ENCODE assay signal across 14 cellular contexts in the genomic region with DNA sequence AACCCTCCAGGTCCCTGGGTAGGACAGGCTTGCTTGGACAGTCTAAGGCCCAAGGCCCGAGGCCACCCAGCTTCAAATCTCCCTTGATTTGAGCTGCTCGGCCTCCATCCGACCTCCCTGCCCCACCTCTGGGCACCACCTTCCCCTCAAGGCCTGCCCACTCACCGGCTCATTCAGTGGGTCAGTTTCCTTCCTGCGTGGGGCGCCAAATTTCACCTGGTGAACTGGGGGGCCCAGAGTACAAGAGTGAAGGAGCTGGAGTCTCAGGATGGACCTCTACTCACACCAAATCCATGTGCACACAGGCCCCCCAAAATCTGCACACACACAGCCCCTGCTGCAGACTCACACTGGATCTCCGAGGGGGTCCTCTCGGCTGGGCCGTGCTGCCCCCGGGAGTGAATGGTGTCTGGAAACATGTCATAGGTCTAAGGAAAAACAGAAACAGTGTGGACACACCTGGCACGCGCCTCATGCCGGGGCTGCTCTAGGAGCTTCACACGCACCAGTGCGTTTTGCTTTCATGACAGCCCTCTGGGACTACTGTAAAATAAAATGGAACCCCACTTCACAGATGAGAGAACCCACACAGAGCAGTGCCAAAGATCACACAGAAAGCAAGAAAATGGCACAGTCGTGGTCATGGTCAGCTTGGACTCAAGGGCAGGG. TPM values are rescaled to one million over a fixed set of nuclear protein-coding genes. Genes with fewer than 3 reads are reported as not detected.
DNase-seq lines count a peak whose midpoint lies in the region; ATAC-seq and TF ChIP-seq lines count a peak whose summit lies in the region.
"Had no signal": no experiment of that assay in that cellular context is flagged by ENCODE, and none has a peak within 500 bp of the region (broad histone marks: within the 10 kb centered on the region; RNA-seq: fewer than 3 reads in every experiment).

No MANE protein-coding gene starts in this region.

- BruUV-seq in Caco-2 (replicated peaks; lab: Mats Ljungman, UMichigan), result no TSS peak

- H3K27me3 Mint-ChIP-seq in T-cell, result no peaks in the 10 kb centered on the region
- H3K27me3 Mint-ChIP-seq in Caco-2 (ENCODE audit: insufficient read depth, unreplicated experiment), result no peaks in the 10 kb centered on the region

- 0 out of 2 replicates have a peak, but pooled peaks cover 1% of the 10 kb centered on the region for H4K20me1 ChIP-seq in BLaER1

- H3K4me3 ChIP-seq in BLaER1, result peak overlapping the region; percentile 73
- no peak overlapping the region for H3K4me3 ChIP-seq in mucosa of descending colon
- H3K4me3 ChIP-seq in Caco-2 (ENCODE audit: low read depth, low read length), result no peak overlapping the region
- H3K4me3 ChIP-seq: SJSA1, testis had no signal

- ATAC-seq in T-cell (replicated peaks in 1 of 4) (no peak), mucosa of descending colon (no peak), HG02973 (IDR thresholded peaks at IDR 0.05; ENCODE audit: unreplicated experiment) (no peak)

- peak overlapping the region; percentile 75 for H3K9ac ChIP-seq in BLaER1

- H3K27me3 ChIP-seq in BLaER1 (no peaks in the 10 kb centered on the region), Caco-2 (replicated peaks; ENCODE audit: control insufficient read depth, insufficient read depth, low read length) (no peaks in the 10 kb centered on the region)
- H3K27me3 ChIP-seq: SJSA1, testis had no signal

- H3K4me1 ChIP-seq in BLaER1, result peaks cover 91% of the 10 kb centered on the region
- peaks cover 16% of the 10 kb centered on the region for H3K4me1 ChIP-seq in mucosa of descending colon (ENCODE audit: low read depth)
- H3K4me1 ChIP-seq in Caco-2, result peaks cover 14% of the 10 kb centered on the region

- peak overlapping the region; percentile 100 for H3K4me2 ChIP-seq in BLaER1

- CTCF ChIA-PET in T-cell (lab: Charles Lee) (interaction anchor here in 1 of 2 donors (0.5 kb wide), 1 partner anchor 10 kb away, joined by 3 read pairs; no protein-coding TSS in a partner anchor), Caco-2 (lab: Charles Lee) (interaction anchor here (1.2 kb wide), 1 partner anchor 21 kb away, joined by 4 read pairs; the partner anchor contains the start of gene SF1)

- H3K4me1 Mint-ChIP-seq in T-cell (peaks cover 29 to 50% (median 43%) of the 10 kb centered on the region in 3 donors), Caco-2 (ENCODE audit: low read depth, unreplicated experiment) (peaks cover 9% of the 10 kb centered on the region)

- H3K9me3 Mint-ChIP-seq in T-cell (no peaks in the 10 kb centered on the region), Caco-2 (ENCODE audit: unreplicated experiment) (no peaks in the 10 kb centered on the region)

- H3K9me3 ChIP-seq in BLaER1, result no peaks in the 10 kb centered on the region
- H3K9me3 ChIP-seq in mucosa of descending colon, result no peaks in the 10 kb centered on the region
- H3K9me3 ChIP-seq in Caco-2, result no peaks in the 10 kb centered on the region
- H3K9me3 ChIP-seq: testis had no signal

- H3K36me3 Mint-ChIP-seq in T-cell, result peaks cover 15% of the 10 kb centered on the region
- H3K36me3 Mint-ChIP-seq in Caco-2 (ENCODE audit: insufficient read depth, unreplicated experiment), result peaks cover 9% of the 10 kb centered on the region

- DNase-seq in GM13976 (ENCODE audit: low spot score), result peak; percentile 45
- no peak for DNase-seq in T-cell
- peak in 2 of 3 donors; percentile 22 to 34 for DNase-seq in mucosa of descending colon
- DNase-seq in mucosa of gallbladder (ENCODE audit: low spot score), result no peak
- no peak for DNase-seq in Caco-2
- no peak for DNase-seq in HPDE6-E6E7 (ENCODE audit: extremely low spot score)
- DNase-seq: activated gamma-delta T cell treated with Interleukin-2 at 50 U/mL for 16 hours; effector CD8-positive, alpha-beta T cell; MM.1S; NCI-H2171; testis had no signal

- H3K4me3 Mint-ChIP-seq in T-cell (no peak overlapping the region), Caco-2 (ENCODE audit: unreplicated experiment) (no peak overlapping the region)

- peak overlapping the region; percentile 89 for H3K27ac ChIP-seq in BLaER1
- H3K27ac ChIP-seq: SJSA1 had no signal

- POLR2A ChIA-PET in T-cell (lab: Charles Lee) (no interaction called here), Caco-2 (lab: Charles Lee) (interaction anchor here (1.8 kb wide), 1 partner anchor 21 kb away, joined by 15 read pairs; the partner anchor contains the start of gene SF1)

- H3K36me3 ChIP-seq in BLaER1 (peaks cover 32% of the 10 kb centered on the region), mucosa of descending colon (ENCODE audit: low read depth) (no peaks in the 10 kb centered on the region), Caco-2 (ENCODE audit: control insufficient read depth, insufficient read depth, low read length) (no peaks in the 10 kb centered on the region; the same call in 1 of the 2 replicates)

- no peak for TF ChIP-seq CTCF in GM13976 (IDR thresholded peaks at IDR 0.05; ENCODE audit: borderline replicate concordance, control extremely low read depth, extremely low read depth, insufficient read depth, missing control alignments)
- TF ChIP-seq CTCF in mucosa of descending colon (IDR thresholded peaks at IDR 0.05), result no peak
- TF ChIP-seq CTCF in Caco-2 (IDR thresholded peaks at IDR 0.05; ENCODE audit: insufficient read depth in 1 of 2, low read depth in 1 of 2, low read length in 1 of 2, severe bottlenecking in 1 of 2, unreplicated experiment in 1 of 2), result no peak

- H3K27ac Mint-ChIP-seq in T-cell (peak overlapping the region; percentile 65 to 71), Caco-2 (ENCODE audit: unreplicated experiment) (no peak overlapping the region)

- intact Hi-C loops in mucosa of descending colon (cut with DNase I, micrococcal nuclease) (no loop called here), Caco-2 (cut with micrococcal nuclease; ENCODE audit: unreplicated experiment) (no loop called here)

- in situ Hi-C loops in GM13976 (cut with MboI; ENCODE audit: low sequenced_read_pairs, unreplicated experiment), result no loop called here

RNA-seq across cellular contexts. Expression of gene MAP4K2, which starts 3.6 kb away (rescaled TPM):
- total RNA-seq in T-cell, result 100 to 1,000 TPM in 3 of 5 donors, 10 to 100 TPM in 2; 80.9 to 131 (median 102) TPM
- total RNA-seq in mucosa of descending colon, result 10 to 100 TPM in 2 of 3 donors, 1 to 10 TPM in 1; 8.7 to 16.8 (median 14.1) TPM
- 23.1 TPM for total RNA-seq in mucosa of gallbladder
- 16.8 and 21.4 TPM in 2 replicates for total RNA-seq in Caco-2 (2022)

RNA-seq across cellular contexts. Expression of gene MEN1, which starts 11.0 kb away (rescaled TPM):
- total RNA-seq in T-cell, result 10 to 100 TPM; 31.7 to 62.0 (median 49.6) TPM
- total RNA-seq in mucosa of descending colon, result 10 to 100 TPM; 19.3 to 26.4 (median 21.9) TPM
- total RNA-seq in mucosa of gallbladder, result 34.8 TPM
- 32.7 and 36.8 TPM in 2 replicates for total RNA-seq in Caco-2 (2022)

RNA-seq across cellular contexts. Expression of gene SF1, which starts 21.0 kb away (rescaled TPM):
- total RNA-seq in T-cell (1,000 to 10,000 TPM in 2 of 5 donors, 100 to 1,000 TPM in 3; 670 to 1,510 (median 732) TPM), mucosa of descending colon (100 to 1,000 TPM; 223 to 317 (median 241) TPM), mucosa of gallbladder (263 TPM), Caco-2 (2022) (359 and 386 TPM in 2 replicates)

RNA-seq across cellular contexts. Expression of gene PYGM, which starts 39.6 kb away (rescaled TPM):
- total RNA-seq in T-cell (10 to 100 TPM in 1 of 5 donors, 1 to 10 TPM in 4; 7.4 to 34.7 (median 8.5) TPM), mucosa of descending colon (10 to 100 TPM in 1 of 3 donors, 1 to 10 TPM in 2; 2.0 to 21.1 (median 2.8) TPM), mucosa of gallbladder (14.3 TPM), Caco-2 (2022) (0.51 and 1.4 TPM in 2 replicates)

RNA-seq across cellular contexts. Expression of gene CDC42BPG, which starts 45.1 kb away (rescaled TPM):
- 10 to 100 TPM in 1 of 5 donors, 1 to 10 TPM in 4; 7.4 to 10.5 (median 9.1) TPM for total RNA-seq in T-cell
- total RNA-seq in mucosa of descending colon, result 10 to 100 TPM; 24.3 to 73.1 (median 32.3) TPM
- total RNA-seq in mucosa of gallbladder, result 37.1 TPM
- 29.1 and 36.0 TPM in 2 replicates for total RNA-seq in Caco-2 (2022)

Comparison
In these comparisons a context has a peak if more than half of its experiments do, and no peak if none do; other contexts are left out.
1. DNase-seq: peak in GM13976 (single experiment) and mucosa of descending colon (2 of 3); none in T-cell (0 of 34), mucosa of gallbladder (single experiment), Caco-2 (0 of 2) and HPDE6-E6E7 (single experiment).